10 cellular contexts compared by ENCODE assay signal in the genomic region with DNA sequence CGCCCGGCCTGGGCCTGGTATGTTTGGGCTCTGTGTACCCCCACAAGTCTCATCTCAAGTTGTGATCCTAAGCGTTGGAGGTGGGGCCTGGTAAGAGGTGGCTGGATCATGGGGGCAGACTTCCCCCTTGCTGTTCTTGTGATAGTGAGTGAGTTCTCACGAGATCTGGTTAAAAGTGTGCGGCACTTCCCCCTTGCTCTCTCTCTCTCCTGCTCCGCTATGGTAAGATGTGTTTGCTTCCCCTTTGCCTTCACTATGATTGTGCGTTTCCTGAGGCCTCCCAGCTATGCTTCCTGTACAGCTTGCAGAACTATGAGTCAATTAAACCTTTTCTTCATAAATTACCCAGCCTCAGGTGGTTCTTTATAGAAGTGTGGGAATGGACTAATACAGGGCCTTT. TPM values are rescaled to one million over a fixed set of nuclear protein-coding genes. Genes with fewer than 3 reads are reported as not detected.
DNase-seq lines count a peak whose midpoint lies in the region; ATAC-seq and TF ChIP-seq lines count a peak whose summit lies in the region.
"Had no signal": no experiment of that assay in that cellular context is flagged by ENCODE, and none has a peak within 500 bp of the region (broad histone marks: within the 10 kb centered on the region; RNA-seq: fewer than 3 reads in every experiment).

No MANE protein-coding gene starts in this region.

- DNase-seq in right cardiac atrium = no peak
- DNase-seq in cardiac septum (ENCODE audit: low spot score) = no peak
- DNase-seq in activated naive CD4-positive, alpha-beta T cell treated with anti-CD3 and anti-CD28 coated beads, Interleukin-2, amount 50 U/mL, for 72 hours (ENCODE audit: low spot score in 2 of 2) = peak in 1 of 2 donors; percentile 2
- no peak for DNase-seq in prostate gland (ENCODE audit: low spot score)
- DNase-seq: caudate nucleus; CD8-positive, alpha-beta T cell had no signal

- H3K9me3 Mint-ChIP-seq in activated naive CD4-positive, alpha-beta T cell treated with anti-CD3 and anti-CD28 coated beads, Interleukin-2, amount 50 U/mL, for 72 hours = no peaks in the 10 kb centered on the region
- H3K9me3 Mint-ChIP-seq: CD8-positive, alpha-beta T cell had no signal

- intact Hi-C loops in right cardiac atrium (cut with DNase I) = no loop called here
- intact Hi-C loops in cardiac septum (cut with DNase I) = no loop called here
- intact Hi-C loops in prostate gland (cut with DNase I) = no loop called here

- H3K4me2 ChIP-seq in OCI-LY3 (ENCODE audit: low read length) = peak overlapping the region; percentile 19; the same call in 1 of the 2 replicates

- 66% methylated on average over 7 of the region's 7 CpGs for WGBS in right cardiac atrium
- WGBS in prostate gland = 74% methylated on average over 6 of the region's 7 CpGs

- TF ChIP-seq CTCF in OCI-LY3 (IDR thresholded peaks at IDR 0.05; ENCODE audit: low read depth, low read length) (no peak), prostate gland (IDR thresholded peaks at IDR 0.05) (no peak)

- H3K4me3 ChIP-seq in right cardiac atrium (ENCODE audit: low read length) = no peak overlapping the region
- H3K4me3 ChIP-seq in OCI-LY3 (ENCODE audit: low read length) = 0 out of 2 replicates have a peak overlapping the region, but pooled peaks have one; percentile 4
- H3K4me3 ChIP-seq in subcutaneous abdominal adipose tissue (ENCODE audit: low read depth in 1 of 5, low read length in 5 of 5) = no peak overlapping the region
- H3K4me3 ChIP-seq in prostate gland = no peak overlapping the region

- no peak overlapping the region for H2AFZ ChIP-seq in OCI-LY3 (ENCODE audit: low read depth, low read length)

- H3K27me3 ChIP-seq in right cardiac atrium (ENCODE audit: control insufficient read depth, insufficient read depth) (no peaks in the 10 kb centered on the region), OCI-LY3 (ENCODE audit: low read depth, low read length) (no peaks in the 10 kb centered on the region), subcutaneous abdominal adipose tissue (ENCODE audit: control insufficient read depth in 5 of 5, insufficient read depth in 4 of 5, low read length in 5 of 5) (peaks cover 0 to 13% (median 9%) of the 10 kb centered on the region in 5 donors), prostate gland (replicated peaks; ENCODE audit: insufficient read depth) (no peaks in the 10 kb centered on the region)

- H3K36me3 Mint-ChIP-seq in activated naive CD4-positive, alpha-beta T cell treated with anti-CD3 and anti-CD28 coated beads, Interleukin-2, amount 50 U/mL, for 72 hours = peaks cover 4 to 17% of the 10 kb centered on the region in 2 donors
- H3K36me3 Mint-ChIP-seq: CD8-positive, alpha-beta T cell had no signal

- no peak for TF ChIP-seq POLR2A in prostate gland (IDR thresholded peaks at IDR 0.05)

- ATAC-seq in right cardiac atrium (peak in 1 of 2 donors; percentile 30), GM21381 (IDR thresholded peaks at IDR 0.05; ENCODE audit: unreplicated experiment) (no peak), HG03432 (IDR thresholded peaks at IDR 0.05; ENCODE audit: unreplicated experiment) (no peak)
- peak; percentile 18 to 60 for ATAC-seq in activated naive CD4-positive, alpha-beta T cell treated with anti-CD3 and anti-CD28 coated beads, Interleukin-2, amount 50 U/mL, for 72 hours
- ATAC-seq: CD8-positive, alpha-beta T cell had no signal

- H4K20me1 ChIP-seq in OCI-LY3 (ENCODE audit: insufficient read depth, low read length) = peaks cover 11% of the 10 kb centered on the region; the same call in 1 of the 2 replicates

- no peak overlapping the region for H3K27ac Mint-ChIP-seq in activated naive CD4-positive, alpha-beta T cell treated with anti-CD3 and anti-CD28 coated beads, Interleukin-2, amount 50 U/mL, for 72 hours
- H3K27ac Mint-ChIP-seq: CD8-positive, alpha-beta T cell had no signal

- H3K79me2 ChIP-seq in OCI-LY3 (ENCODE audit: low read length) = 0 out of 2 replicates have a peak, but pooled peaks cover 3% of the 10 kb centered on the region

- H3K9ac ChIP-seq in OCI-LY3 (ENCODE audit: low read length) (no peak overlapping the region), subcutaneous abdominal adipose tissue (ENCODE audit: low read length in 5 of 5) (no peak overlapping the region)

- H3K27ac ChIP-seq in right cardiac atrium (ENCODE audit: low read length) (peak overlapping the region; percentile 58), OCI-LY3 (ENCODE audit: low read length) (no peak overlapping the region), subcutaneous abdominal adipose tissue (ENCODE audit: low read depth, low read length) (peak overlapping the region; percentile 52), prostate gland (no peak overlapping the region)

- peaks cover 17% of the 10 kb centered on the region for H3K4me1 ChIP-seq in right cardiac atrium (ENCODE audit: control insufficient read depth, insufficient read depth, low read length)
- peaks cover 39% of the 10 kb centered on the region for H3K4me1 ChIP-seq in OCI-LY3 (ENCODE audit: low read length)
- H3K4me1 ChIP-seq in subcutaneous abdominal adipose tissue (ENCODE audit: control insufficient read depth in 5 of 5, insufficient read depth in 5 of 5, low read length in 5 of 5) = peaks cover 6 to 39% (median 28%) of the 10 kb centered on the region in 5 donors
- H3K4me1 ChIP-seq in prostate gland (replicated peaks) = no peaks in the 10 kb centered on the region

- H3K36me3 ChIP-seq in OCI-LY3 (replicated peaks; ENCODE audit: low read depth, low read length) (peaks cover 12% of the 10 kb centered on the region), subcutaneous abdominal adipose tissue (ENCODE audit: control insufficient read depth in 5 of 5, insufficient read depth in 5 of 5, low read length in 5 of 5) (no peaks in the 10 kb centered on the region), prostate gland (no peaks in the 10 kb centered on the region)

- H3K9me3 ChIP-seq in right cardiac atrium (ENCODE audit: control insufficient read depth, low read length) = no peaks in the 10 kb centered on the region
- no peaks in the 10 kb centered on the region for H3K9me3 ChIP-seq in OCI-LY3 (ENCODE audit: insufficient read depth, low read length)
- H3K9me3 ChIP-seq in subcutaneous abdominal adipose tissue (ENCODE audit: control insufficient read depth in 5 of 5, low read length in 5 of 5) = no peaks in the 10 kb centered on the region
- no peaks in the 10 kb centered on the region for H3K9me3 ChIP-seq in prostate gland

RNA-seq across cellular contexts. Expression of a gene that starts 53.0 kb away (rescaled TPM):
- total RNA-seq in right cardiac atrium = 10 to 100 TPM; 12.8 to 41.5 (median 16.2) TPM
- polyA plus RNA-seq in right cardiac atrium = 10.6 TPM
- total RNA-seq in cardiac septum = 3.5 TPM
- 1 to 10 TPM; 1.4 to 2.0 TPM for total RNA-seq in activated naive CD4-positive, alpha-beta T cell treated with anti-CD3 and anti-CD28 coated beads, Interleukin-2, amount 50 U/mL, for 72 hours
- total RNA-seq in prostate gland = 10 to 100 TPM in 1 of 2 donors, 1 to 10 TPM in 1; 8.8 to 28.9 TPM

Comparison
In these comparisons a context has a peak if more than half of its experiments do, and no peak if none do; other contexts are left out.
1. ATAC-seq: peak in activated naive CD4-positive, alpha-beta T cell treated with anti-CD3 and anti-CD28 coated beads, Interleukin-2, amount 50 U/mL, for 72 hours (2 of 2); none in GM21381 (single experiment) and HG03432 (single experiment).
2. H3K27ac ChIP-seq: peak in right cardiac atrium (single experiment) and subcutaneous abdominal adipose tissue (single experiment); none in OCI-LY3 (single experiment) and prostate gland (0 of 2).